Comparison of ENCODE assay signal across 13 cellular contexts in the genomic region with DNA sequence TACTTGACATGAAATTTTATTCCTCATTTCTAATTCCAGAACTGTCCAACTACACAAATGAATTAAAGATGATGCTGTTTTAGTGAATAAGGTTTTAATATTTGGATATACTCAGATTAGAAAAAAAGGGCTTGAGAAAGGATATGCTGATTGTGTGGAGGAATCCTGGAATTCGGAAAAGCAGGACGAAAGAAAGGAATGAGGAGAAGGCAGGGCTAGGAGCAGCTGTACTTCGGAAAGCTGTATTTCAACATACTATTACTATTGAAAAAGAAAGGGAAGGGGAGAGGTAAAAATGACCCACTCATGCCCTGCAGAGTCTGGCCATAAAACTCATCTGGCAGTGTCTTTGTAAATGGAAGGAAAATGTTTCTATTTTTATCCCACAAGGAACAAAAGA.
"Had no signal": no experiment of that assay in that cellular context is flagged by ENCODE, and none has a peak within 500 bp of the region (broad histone marks: within the 10 kb centered on the region; RNA-seq: fewer than 3 reads in every experiment).

No MANE protein-coding gene starts in this region.

- H3K4me3 Mint-ChIP-seq: activated CD4-positive, alpha-beta T cell treated with anti-CD3 and anti-CD28 coated beads, Interleukin-2, amount 10 ng/mL, durations not matched to agents 24 days and 14 days; activated CD8-positive, alpha-beta T cell treated with anti-CD3 and anti-CD28 coated beads for 36 hours; activated T-cell treated with anti-CD3 and anti-CD28 coated beads, Interleukin-2, amount 50 U/mL, for 72 hours; activated T-helper 17 cell treated with anti-CD3 and anti-CD28 coated beads, Interleukin-2, amount 50 U/mL, for 72 hours had no signal

- H3K27ac ChIP-seq: adrenal gland, body of pancreas, breast epithelium, KMS-11, SJCRH30, SK-N-MC, WERI-Rb-1 had no signal

- H3K36me3 ChIP-seq: adrenal gland, breast epithelium, SJCRH30, WERI-Rb-1 had no signal

- H3K4me1 ChIP-seq: adrenal gland, breast epithelium, SJCRH30 had no signal

- H3K27ac Mint-ChIP-seq: activated CD4-positive, alpha-beta T cell treated with anti-CD3 and anti-CD28 coated beads, Interleukin-2, amount 10 ng/mL, durations not matched to agents 24 days and 14 days; activated CD8-positive, alpha-beta T cell treated with anti-CD3 and anti-CD28 coated beads for 36 hours; activated naive CD4-positive, alpha-beta T cell treated with anti-CD3 and anti-CD28 coated beads, Interleukin-2, amount 50 U/mL, for 72 hours; activated T-cell treated with anti-CD3 and anti-CD28 coated beads, Interleukin-2, amount 50 U/mL, for 72 hours; activated T-helper 17 cell treated with anti-CD3 and anti-CD28 coated beads, Interleukin-2, amount 50 U/mL, for 72 hours had no signal

- H3K27me3 Mint-ChIP-seq: activated CD8-positive, alpha-beta T cell treated with anti-CD3 and anti-CD28 coated beads for 36 hours had no signal

- H3K4me2 ChIP-seq: KMS-11 had no signal

- FAIRE-seq: astrocyte had no signal

- H3K27me3 ChIP-seq: adrenal gland, body of pancreas, breast epithelium, SJCRH30 had no signal

- H3K4me3 ChIP-seq: adrenal gland, body of pancreas, breast epithelium, SJCRH30, SK-N-MC had no signal

- H3K9me3 Mint-ChIP-seq: activated CD4-positive, alpha-beta T cell treated with anti-CD3 and anti-CD28 coated beads, Interleukin-2, amount 10 ng/mL, durations not matched to agents 24 days and 14 days; activated T-helper 17 cell treated with anti-CD3 and anti-CD28 coated beads, Interleukin-2, amount 50 U/mL, for 72 hours had no signal

- H3K4me1 Mint-ChIP-seq: activated CD4-positive, alpha-beta T cell treated with anti-CD3 and anti-CD28 coated beads, Interleukin-2, amount 10 ng/mL, durations not matched to agents 24 days and 14 days; activated T-helper 17 cell treated with anti-CD3 and anti-CD28 coated beads, Interleukin-2, amount 50 U/mL, for 72 hours had no signal
